Comparison of ENCODE assay signal across 8 cellular contexts in the genomic region with DNA sequence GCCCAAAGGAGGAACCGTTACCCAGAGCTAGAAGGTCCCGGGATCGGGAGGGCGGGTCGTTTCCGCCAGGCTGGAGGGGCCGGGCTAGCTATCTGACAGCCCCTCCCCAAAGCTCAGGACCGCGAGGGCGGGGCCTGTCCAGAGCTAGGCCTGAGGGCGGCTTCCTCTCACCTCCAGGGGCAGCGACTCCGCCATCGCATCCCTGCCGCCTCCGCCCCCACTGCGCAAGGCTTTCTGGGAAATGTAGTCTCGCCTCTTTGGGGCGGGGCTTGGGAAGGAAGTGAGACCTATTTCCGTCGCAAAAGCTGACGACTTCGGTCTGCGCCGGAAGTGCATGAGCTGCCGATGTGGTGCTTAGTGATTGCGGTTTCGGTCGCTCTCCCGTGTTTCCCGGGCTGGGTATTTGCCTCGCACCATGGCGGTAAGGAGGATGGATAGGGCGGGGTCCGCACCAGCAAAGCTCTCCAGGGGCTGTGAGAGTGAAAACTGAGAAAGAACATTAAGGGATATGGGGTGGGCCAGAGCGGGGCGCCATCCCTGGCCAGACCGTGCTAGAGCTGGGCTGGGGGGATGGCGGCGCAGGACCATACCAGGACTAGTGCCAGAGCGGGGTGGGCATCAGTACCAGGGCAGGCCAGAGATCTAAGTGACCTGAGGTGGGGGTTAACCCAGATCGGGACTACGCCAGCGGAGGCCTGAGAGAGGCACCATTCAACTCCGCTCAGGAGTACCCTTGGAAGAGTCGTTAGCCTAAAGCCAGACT. TPM values are rescaled to one million over a fixed set of nuclear protein-coding genes. Genes with fewer than 3 reads are reported as not detected.
DNase-seq lines count a peak whose midpoint lies in the region; ATAC-seq, FAIRE-seq and TF ChIP-seq lines count a peak whose summit lies in the region.

TSS of gene TMEM208 (plus strand) at position 327 of the 763 bp plus-strand sequence. CDS start at position 416, 89 bp downstream.

- H3K4me3 ChIP-seq in upper lobe of right lung: peak within 1 kb of the TSS; percentile 77

- peak; percentile 78 for TF ChIP-seq POLR2A in GM12892 (IDR thresholded peaks at IDR 0.05; ENCODE audit: low read depth, low read length)

- no peaks in the 10 kb centered on the region for H3K27me3 ChIP-seq in upper lobe of right lung

- ATAC-seq in HG02852 (IDR thresholded peaks at IDR 0.05; ENCODE audit: unreplicated experiment) (peak; percentile 93), left cardiac atrium (peak; percentile 97), upper lobe of right lung (peak; percentile 97)

- H3K36me3 ChIP-seq in upper lobe of right lung: peaks cover 40% of the 10 kb centered on the region

- intact Hi-C loops in T-helper 1 cell treated with Interleukin-12 subunit alpha and Interleukin-12 subunit beta and Interleukin-4 antibody, amounts not matched to agents 30 ng/mL and 1 ng/mL, for 36 hours (cut with micrococcal nuclease): loop anchor here (1.0 to 5.0 kb wide), 13 partner anchors 9 to 1615 kb away; partner anchors contain the start of genes ACD, E2F4, FBXL8 and FHOD1
- intact Hi-C loops in left cardiac atrium (cut with DNase I) (no loop called here), posterior vena cava (cut with DNase I) (no loop called here), upper lobe of right lung (cut with DNase I) (no loop called here)

- FAIRE-seq in GM12892 (lab: Jason Lieb, UNC): peak; percentile 98

- H3K9me3 ChIP-seq in upper lobe of right lung: no peaks in the 10 kb centered on the region

- peak; percentile 19 for TF ChIP-seq CTCF in upper lobe of right lung (IDR thresholded peaks at IDR 0.05)

- DNase-seq in GM12892 (ENCODE audit: insufficient read length) (peak; percentile 97), NCI-H146 treated with DMSO at 0.1 percent for 48 hours (lab: John Stamatoyannopoulos, UW; ENCODE audit: unreplicated experiment) (peak; percentile 84), amniotic epithelial cell (ENCODE audit: low read depth) (peak; percentile 97), left cardiac atrium (peak; percentile 99), posterior vena cava (ENCODE audit: low spot score) (peak; percentile 99), upper lobe of right lung (peak; percentile 97)

- H3K27ac ChIP-seq in upper lobe of right lung: peak within 1 kb of the TSS; percentile 76

- peaks cover 13% of the 10 kb centered on the region for H3K4me1 ChIP-seq in upper lobe of right lung

RNA-seq across cellular contexts. Expression of gene TMEM208, which starts in this region (rescaled TPM):
- polyA plus RNA-seq in GM12892 (2012; ENCODE audit: missing spikeins): 34.9 TPM
- total RNA-seq in T-helper 1 cell treated with Interleukin-12 subunit alpha and Interleukin-12 subunit beta and Interleukin-4 antibody, amounts not matched to agents 30 ng/mL and 1 ng/mL, for 36 hours: 52.6 and 52.9 TPM in 2 replicates
- total RNA-seq in left cardiac atrium (10 to 100 TPM; 17.4 to 25.3 TPM), posterior vena cava (10 to 100 TPM; 25.1 to 33.1 TPM), upper lobe of right lung (39.3 TPM)

Comparison
In these comparisons a context has a peak if more than half of its experiments do, and no peak if none do; other contexts are left out.
1. Peak in every context shown above with its lines: DNase-seq, ATAC-seq, H3K4me3 ChIP-seq and H3K27ac ChIP-seq.